Comparison of ENCODE assay signal across 14 cellular contexts in the genomic region with DNA sequence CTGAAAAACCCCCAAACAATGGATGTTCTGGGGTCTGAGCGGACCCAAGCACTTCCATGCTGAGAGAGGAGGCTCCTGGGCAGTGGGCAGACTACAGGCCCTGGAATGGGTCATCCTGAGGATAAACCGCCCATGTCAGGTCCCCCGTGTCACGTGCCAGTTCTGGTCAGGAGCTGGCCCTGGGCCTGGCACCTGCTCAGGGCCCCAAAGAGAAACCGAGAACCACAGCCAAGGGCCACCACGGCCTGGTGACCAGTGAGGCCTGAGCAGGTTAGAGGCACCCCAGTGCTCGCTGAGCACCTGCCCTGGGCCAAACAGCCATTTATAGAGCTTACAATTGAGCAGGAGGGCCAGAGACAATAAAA. TPM values are rescaled to one million over a fixed set of nuclear protein-coding genes. Genes with fewer than 3 reads are reported as not detected.
A peak's percentile ranks its signal among the peaks of the same experiment; 100 is the strongest.
DNase-seq lines count a peak whose midpoint lies in the region; ATAC-seq and TF ChIP-seq lines count a peak whose summit lies in the region.
"Had no signal": no experiment of that assay in that cellular context is flagged by ENCODE, and none has a peak within 500 bp of the region (broad histone marks: within the 10 kb centered on the region; RNA-seq: fewer than 3 reads in every experiment).

No MANE protein-coding gene starts in this region.

- H3K4me1 Mint-ChIP-seq in Calu3 (ENCODE audit: low read depth, unreplicated experiment) (peaks cover 31% of the 10 kb centered on the region), T-cell (peaks cover 10 to 20% (median 17%) of the 10 kb centered on the region in 3 donors)
- peaks cover 7% of the 10 kb centered on the region for H3K4me1 Mint-ChIP-seq in activated T-helper 2 cell treated with anti-CD3 and anti-CD28 coated beads, Interferon-gamma antibody, Interleukin-2, Interleukin-4, amounts not matched to agents 10 μg/mL and 5 μg/mL and 100 μg/mL, durations not matched to agents 14 hours and 24 hours and 36 hours (ENCODE audit: low read depth)

- peak overlapping the region in 2 of 3 donors; percentile 10 to 25 for H3K9ac ChIP-seq in skeletal muscle tissue (ENCODE audit: low read depth in 1 of 3, low read length in 3 of 3)

- no peak overlapping the region for H3K27ac ChIP-seq in right cardiac atrium (ENCODE audit: low read length)
- H3K27ac ChIP-seq in skeletal muscle tissue (ENCODE audit: low read depth, low read length), result no peak overlapping the region

- no peak for TF ChIP-seq CTCF in Calu3 (IDR thresholded peaks at IDR 0.05; ENCODE audit: unreplicated experiment)

- no peaks in the 10 kb centered on the region for H3K27me3 ChIP-seq in right cardiac atrium (ENCODE audit: control insufficient read depth, insufficient read depth)
- no peaks in the 10 kb centered on the region for H3K27me3 ChIP-seq in skeletal muscle tissue (ENCODE audit: control insufficient read depth in 3 of 3, insufficient read depth in 3 of 3, low read length in 3 of 3)

- ATAC-seq in Right ventricle myocardium inferior (peak; percentile 36), right cardiac atrium (peak; percentile 3 to 10), T-cell (replicated peaks in 1 of 4) (no peak), HG03354 (IDR thresholded peaks at IDR 0.05; ENCODE audit: poor library complexity, severe bottlenecking, unreplicated experiment) (no peak), HG02588 (IDR thresholded peaks at IDR 0.05; ENCODE audit: unreplicated experiment) (no peak)

- no peaks in the 10 kb centered on the region for H3K9me3 ChIP-seq in right cardiac atrium (ENCODE audit: control insufficient read depth, low read length)
- H3K9me3 ChIP-seq in skeletal muscle tissue (ENCODE audit: control insufficient read depth in 3 of 3, low read length in 3 of 3), result no peaks in the 10 kb centered on the region

- intact Hi-C loops in Calu3 (cut with micrococcal nuclease; ENCODE audit: unreplicated experiment) (no loop called here), Right ventricle myocardium inferior (cut with DNase I) (no loop called here), right cardiac atrium (cut with DNase I) (no loop called here)
- intact Hi-C loops in activated T-helper 2 cell treated with anti-CD3 and anti-CD28 coated beads, Interferon-gamma antibody, Interleukin-2, Interleukin-4, amounts not matched to agents 10 μg/mL and 5 μg/mL and 100 μg/mL, durations not matched to agents 14 hours and 24 hours and 36 hours (cut with micrococcal nuclease), result no loop called here

- no peak overlapping the region for H3K4me3 Mint-ChIP-seq in Calu3 (ENCODE audit: low read depth, unreplicated experiment)
- H3K4me3 Mint-ChIP-seq in activated T-helper 2 cell treated with anti-CD3 and anti-CD28 coated beads, Interferon-gamma antibody, Interleukin-2, Interleukin-4, amounts not matched to agents 10 μg/mL and 5 μg/mL and 100 μg/mL, durations not matched to agents 14 hours and 24 hours and 36 hours (ENCODE audit: low read depth), result no peak overlapping the region
- no peak overlapping the region for H3K4me3 Mint-ChIP-seq in T-cell
- H3K4me3 Mint-ChIP-seq: GM23338 had no signal

- WGBS in right cardiac atrium, result 74% methylated on average over 7 of the region's 7 CpGs

- H3K4me3 ChIP-seq in right cardiac atrium (ENCODE audit: low read length), result no peak overlapping the region
- H3K4me3 ChIP-seq in skeletal muscle tissue (ENCODE audit: low read length in 3 of 3), result no peak overlapping the region
- H3K4me3 ChIP-seq: GM23338 had no signal

- no peak for DNase-seq in Calu3
- peak; percentile 58 for DNase-seq in Right ventricle myocardium inferior (ENCODE audit: missing footprints)
- DNase-seq in right cardiac atrium, result peak in 1 of 3 donors; percentile 60
- no peak for DNase-seq in activated T-helper 2 cell treated with anti-CD3 and anti-CD28 coated beads, Interferon-gamma antibody, Interleukin-2, Interleukin-4, amounts not matched to agents 10 μg/mL and 5 μg/mL and 100 μg/mL, durations not matched to agents 14 hours and 24 hours and 36 hours (ENCODE audit: low spot score)
- DNase-seq in T-cell, result no peak
- DNase-seq: COR-L47, IMR-90, MM.1S, NCI-H1092 treated with DMSO at 0.1 percent for 48 hours, NCI-H510A treated with DMSO at 0.1 percent for 48 hours had no signal

- CTCF ChIA-PET in Calu3 (lab: Charles Lee) (interaction anchor here (0.5 to 0.8 kb wide), 2 partner anchors 9 to 54 kb away, joined by 3 to 16 read pairs; no protein-coding TSS in a partner anchor), T-cell (lab: Charles Lee) (no interaction called here)

- no TSS peak for BruUV-seq in Calu3 (replicated peaks; lab: Mats Ljungman, UMichigan)

- POLR2A ChIA-PET in T-cell (lab: Charles Lee), result no interaction called here

- H3K27me3 Mint-ChIP-seq in Calu3 (ENCODE audit: unreplicated experiment), result no peaks in the 10 kb centered on the region
- H3K27me3 Mint-ChIP-seq in activated T-helper 2 cell treated with anti-CD3 and anti-CD28 coated beads, Interferon-gamma antibody, Interleukin-2, Interleukin-4, amounts not matched to agents 10 μg/mL and 5 μg/mL and 100 μg/mL, durations not matched to agents 14 hours and 24 hours and 36 hours (ENCODE audit: low read depth), result no peaks in the 10 kb centered on the region
- H3K27me3 Mint-ChIP-seq in T-cell, result no peaks in the 10 kb centered on the region

- H3K9me3 Mint-ChIP-seq in Calu3 (ENCODE audit: low read depth, unreplicated experiment) (no peaks in the 10 kb centered on the region), T-cell (peaks cover 0 to 7% (median 0%) of the 10 kb centered on the region in 3 donors)
- H3K9me3 Mint-ChIP-seq in activated T-helper 2 cell treated with anti-CD3 and anti-CD28 coated beads, Interferon-gamma antibody, Interleukin-2, Interleukin-4, amounts not matched to agents 10 μg/mL and 5 μg/mL and 100 μg/mL, durations not matched to agents 14 hours and 24 hours and 36 hours, result peaks cover 5% of the 10 kb centered on the region
- H3K9me3 Mint-ChIP-seq: GM23338 had no signal

- H3K4me1 ChIP-seq in right cardiac atrium (ENCODE audit: control insufficient read depth, insufficient read depth, low read length) (no peaks in the 10 kb centered on the region), skeletal muscle tissue (ENCODE audit: control insufficient read depth in 3 of 3, insufficient read depth in 3 of 3, low read length in 3 of 3) (peaks cover 0 to 14% (median 11%) of the 10 kb centered on the region in 3 donors)

- H3K36me3 Mint-ChIP-seq in Calu3 (ENCODE audit: insufficient read depth, unreplicated experiment), result peaks cover 79% of the 10 kb centered on the region
- peaks cover 66% of the 10 kb centered on the region for H3K36me3 Mint-ChIP-seq in activated T-helper 2 cell treated with anti-CD3 and anti-CD28 coated beads, Interferon-gamma antibody, Interleukin-2, Interleukin-4, amounts not matched to agents 10 μg/mL and 5 μg/mL and 100 μg/mL, durations not matched to agents 14 hours and 24 hours and 36 hours (ENCODE audit: low read depth)
- H3K36me3 Mint-ChIP-seq in T-cell, result peaks cover 42% of the 10 kb centered on the region

- H3K36me3 ChIP-seq in skeletal muscle tissue (ENCODE audit: control insufficient read depth in 3 of 3, insufficient read depth in 3 of 3, low read length in 3 of 3), result peaks cover 66 to 79% (median 72%) of the 10 kb centered on the region in 3 donors

- H3K27ac Mint-ChIP-seq in Calu3 (ENCODE audit: unreplicated experiment), result peak overlapping the region; percentile 19
- H3K27ac Mint-ChIP-seq in activated T-helper 2 cell treated with anti-CD3 and anti-CD28 coated beads, Interferon-gamma antibody, Interleukin-2, Interleukin-4, amounts not matched to agents 10 μg/mL and 5 μg/mL and 100 μg/mL, durations not matched to agents 14 hours and 24 hours and 36 hours, result no peak overlapping the region
- no peak overlapping the region for H3K27ac Mint-ChIP-seq in T-cell

RNA-seq across cellular contexts. Expression of a gene that starts 15.8 kb away (rescaled TPM):
- total RNA-seq in Calu3 (2022), result 278 and 305 TPM in 2 replicates
- 72.3 TPM for total RNA-seq in Right ventricle myocardium inferior
- 10 to 100 TPM; 59.0 to 74.3 (median 68.8) TPM for total RNA-seq in right cardiac atrium
- polyA plus RNA-seq in right cardiac atrium, result 109 TPM
- total RNA-seq in skeletal muscle tissue, result 124 TPM
- 130 and 137 TPM in 2 replicates for total RNA-seq in activated T-helper 2 cell treated with anti-CD3 and anti-CD28 coated beads, Interferon-gamma antibody, Interleukin-2, Interleukin-4, amounts not matched to agents 10 μg/mL and 5 μg/mL and 100 μg/mL, durations not matched to agents 14 hours and 24 hours and 36 hours
- 100 to 1,000 TPM in 3 of 5 donors, 10 to 100 TPM in 2; 67.2 to 122 (median 106) TPM for total RNA-seq in T-cell

RNA-seq across cellular contexts. Expression of a gene that starts 22.0 kb away (rescaled TPM):
- total RNA-seq in Calu3 (2022) (12.9 and 13.0 TPM in 2 replicates), Right ventricle myocardium inferior (3.9 TPM), right cardiac atrium (1 to 10 TPM; 3.8 to 5.1 (median 4.2) TPM), skeletal muscle tissue (12.5 TPM), T-cell (100 to 1,000 TPM in 3 of 5 donors, 10 to 100 TPM in 2; 85.7 to 209 (median 195) TPM)
- 4.6 TPM for polyA plus RNA-seq in right cardiac atrium
- total RNA-seq in activated T-helper 2 cell treated with anti-CD3 and anti-CD28 coated beads, Interferon-gamma antibody, Interleukin-2, Interleukin-4, amounts not matched to agents 10 μg/mL and 5 μg/mL and 100 μg/mL, durations not matched to agents 14 hours and 24 hours and 36 hours, result 36.2 and 40.5 TPM in 2 replicates

RNA-seq across cellular contexts. Expression of a gene that starts 24.0 kb away (rescaled TPM):
- total RNA-seq in Calu3 (2022) (24.3 and 36.3 TPM in 2 replicates), Right ventricle myocardium inferior (2.0 TPM), right cardiac atrium (1 to 10 TPM; 2.4 to 3.6 (median 2.6) TPM), skeletal muscle tissue (5.7 TPM), T-cell (10 to 100 TPM in 4 of 5 donors, 1 to 10 TPM in 1; 9.3 to 15.2 (median 12.4) TPM)
- 1.7 TPM for polyA plus RNA-seq in right cardiac atrium
- total RNA-seq in activated T-helper 2 cell treated with anti-CD3 and anti-CD28 coated beads, Interferon-gamma antibody, Interleukin-2, Interleukin-4, amounts not matched to agents 10 μg/mL and 5 μg/mL and 100 μg/mL, durations not matched to agents 14 hours and 24 hours and 36 hours, result 12.8 and 13.9 TPM in 2 replicates

RNA-seq across cellular contexts. Expression of a gene that starts 32.1 kb away (rescaled TPM):
- 215 and 217 TPM in 2 replicates for total RNA-seq in Calu3 (2022)
- 34.1 TPM for total RNA-seq in Right ventricle myocardium inferior
- 10 to 100 TPM; 40.4 to 55.7 (median 46.0) TPM for total RNA-seq in right cardiac atrium
- polyA plus RNA-seq in right cardiac atrium, result 43.3 TPM
- 39.1 TPM for total RNA-seq in skeletal muscle tissue
- total RNA-seq in activated T-helper 2 cell treated with anti-CD3 and anti-CD28 coated beads, Interferon-gamma antibody, Interleukin-2, Interleukin-4, amounts not matched to agents 10 μg/mL and 5 μg/mL and 100 μg/mL, durations not matched to agents 14 hours and 24 hours and 36 hours, result 223 and 229 TPM in 2 replicates
- 10 to 100 TPM; 52.0 to 84.9 (median 74.5) TPM for total RNA-seq in T-cell

RNA-seq across cellular contexts. Expression of a gene that starts 32.2 kb away (rescaled TPM):
- 34.0 and 41.1 TPM in 2 replicates for total RNA-seq in Calu3 (2022)
- total RNA-seq in Right ventricle myocardium inferior, result 18.9 TPM
- total RNA-seq in right cardiac atrium, result 10 to 100 TPM; 15.0 to 23.8 (median 20.6) TPM
- polyA plus RNA-seq in right cardiac atrium, result 28.6 TPM
- 12.0 TPM for total RNA-seq in skeletal muscle tissue
- total RNA-seq in activated T-helper 2 cell treated with anti-CD3 and anti-CD28 coated beads, Interferon-gamma antibody, Interleukin-2, Interleukin-4, amounts not matched to agents 10 μg/mL and 5 μg/mL and 100 μg/mL, durations not matched to agents 14 hours and 24 hours and 36 hours, result 17.7 and 19.0 TPM in 2 replicates
- total RNA-seq in T-cell, result 10 to 100 TPM; 18.2 to 34.0 (median 25.2) TPM

Comparison
In these comparisons a context has a peak if more than half of its experiments do, and no peak if none do; other contexts are left out.
1. ATAC-seq: peak in Right ventricle myocardium inferior (single experiment) and right cardiac atrium (2 of 2); none in T-cell (0 of 4), HG03354 (single experiment) and HG02588 (single experiment).